In genomic region chrX:53287493-53288138, GRCh38 we compare ENCODE assay signal across 1 cellular context.
TF ChIP-seq lines count a peak whose summit lies in the region.

No MANE protein-coding gene starts in this region.

TF ChIP-seq in SK-N-SH, 30 proteins besides CTCF, POLR2A, EP300 and RAD21 (continued from another document):
- TF ChIP-seq, protein P1, sequence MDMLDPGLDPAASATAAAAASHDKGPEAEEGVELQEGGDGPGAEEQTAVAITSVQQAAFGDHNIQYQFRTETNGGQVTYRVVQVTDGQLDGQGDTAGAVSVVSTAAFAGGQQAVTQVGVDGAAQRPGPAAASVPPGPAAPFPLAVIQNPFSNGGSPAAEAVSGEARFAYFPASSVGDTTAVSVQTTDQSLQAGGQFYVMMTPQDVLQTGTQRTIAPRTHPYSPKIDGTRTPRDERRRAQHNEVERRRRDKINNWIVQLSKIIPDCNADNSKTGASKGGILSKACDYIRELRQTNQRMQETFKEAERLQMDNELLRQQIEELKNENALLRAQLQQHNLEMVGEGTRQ (IDR thresholded peaks at IDR 0.05; ENCODE audit: borderline replicate concordance, low read depth, low read length), result no peak
- TF ChIP-seq MAX (IDR thresholded peaks at IDR 0.05; ENCODE audit: low read depth) (peak; percentile 90), SIN3A (IDR thresholded peaks at IDR 0.05; ENCODE audit: borderline replicate concordance, low read depth, low read length) (peak; percentile 64), USF1 (IDR thresholded peaks at IDR 0.05; ENCODE audit: borderline replicate concordance, low read depth) (no peak), RFX5 (IDR thresholded peaks at IDR 0.05; ENCODE audit: low read length) (no peak), MXI1 (IDR thresholded peaks at IDR 0.05; ENCODE audit: low read depth, low read length) (peak; percentile 73; the same call in 1 of the 2 replicates)
